ENCODE assay signal across 20 cellular contexts in genomic region chr22:17953147-17953546, GRCh38.
DNase-seq lines count a peak whose midpoint lies in the region; ATAC-seq, FAIRE-seq and TF ChIP-seq lines count a peak whose summit lies in the region.
"Had no signal": no experiment of that assay in that cellular context is flagged by ENCODE, and none has a peak within 500 bp of the region (broad histone marks: within the 10 kb centered on the region; RNA-seq: fewer than 3 reads in every experiment).

No MANE protein-coding gene starts in this region.

- no peak overlapping the region for H4K5ac ChIP-seq in H1 (ENCODE audit: insufficient read length, low read depth, low read length)

- H3K36me3 Mint-ChIP-seq in Caco-2 (ENCODE audit: insufficient read depth, unreplicated experiment): peaks cover 7% of the 10 kb centered on the region

- H2BK20ac ChIP-seq in H1 (ENCODE audit: low read length): no peak overlapping the region

- peaks cover 30% of the 10 kb centered on the region for H3K4me1 Mint-ChIP-seq in Caco-2 (ENCODE audit: low read depth, unreplicated experiment)

- no peak overlapping the region for H3K4ac ChIP-seq in H1 (replicated peaks; ENCODE audit: insufficient read length, low read depth, low read length)

- no peaks in the 10 kb centered on the region for H3K23me2 ChIP-seq in H1 (ENCODE audit: low read depth, low read length)

- DNase-seq in H1 (ENCODE audit: low read depth in 1 of 2, low spot score in 2 of 2) (no peak), right lobe of liver (no peak), sciatic nerve (ENCODE audit: low spot score) (peak; percentile 30), Caco-2 (no peak), NCI-H510A (lab: John Stamatoyannopoulos, UW) (no peak), NCI-H526 (lab: John Stamatoyannopoulos, UW) (no peak)
- DNase-seq: BE2C, COR-L47, GF-D8, HCEC 1CT, MM.1S, NCI-H1092 treated with DMSO at 0.1 percent for 48 hours, NCI-H2081 treated with DMSO at 0.1 percent for 48 hours, NCI-H510A treated with DMSO at 0.1 percent for 48 hours, RPMI8226, SIG-M5 had no signal

- 76% methylated on average over 4 of the region's 4 CpGs; no CpG with 5 or more reads in 1 of the 2 experiments for WGBS in H1 (ENCODE audit: extremely low coverage in 1 of 2, insufficient coverage in 1 of 2, insufficient read length in 1 of 2, insufficient replicate concordance in 2 of 2, low coverage in 1 of 2, low lambda C conversion rate in 2 of 2, missing lambda C conversion rate in 1 of 2), 2 experiments
- WGBS in right lobe of liver (ENCODE audit: insufficient coverage, low coverage, low lambda C conversion rate, missing lambda C conversion rate): 39% methylated on average over 3 of the region's 4 CpGs

- H3K9me3 ChIP-seq in H1 (ENCODE audit: insufficient read depth in 2 of 2, low read depth in 1 of 2, low read length in 1 of 2) (no peaks in the 10 kb centered on the region), right lobe of liver (no peaks in the 10 kb centered on the region), Caco-2 (no peaks in the 10 kb centered on the region)
- H3K9me3 ChIP-seq: BE2C had no signal

- intact Hi-C loops in right lobe of liver (cut with DNase I) (no loop called here), sciatic nerve (cut with DNase I) (no loop called here), Caco-2 (cut with micrococcal nuclease; ENCODE audit: unreplicated experiment) (no loop called here)

- TF ChIP-seq RAD21 in H1 (IDR thresholded peaks at IDR 0.05 in 1 of 2, conservative IDR thresholded peaks at IDR 0.05 in 1 of 2; ENCODE audit: low read depth in 2 of 2, low read length in 2 of 2): no peak

- POLR2A ChIA-PET in H1 (lab: Charles Lee; ENCODE audit: partially characterized antibody) (no interaction called here), Caco-2 (lab: Charles Lee) (no interaction called here)

- no peak overlapping the region for H2BK15ac ChIP-seq in H1 (ENCODE audit: low read length)

- H3K79me2 ChIP-seq in H1 (ENCODE audit: control insufficient read depth in 1 of 2, insufficient read depth in 2 of 2, low read length in 2 of 2): peaks cover 3 to 47% of the 10 kb centered on the region in 2 experiments; a peak in 2 of 4 replicates

- no peak overlapping the region for H2AFZ ChIP-seq in H1 (ENCODE audit: low read length)

- no peak overlapping the region for H4K91ac ChIP-seq in H1 (replicated peaks; ENCODE audit: insufficient read length, low read length)

- H2BK5ac ChIP-seq in H1 (ENCODE audit: low read depth, low read length): no peak overlapping the region

- no peak overlapping the region for H3K27ac Mint-ChIP-seq in Caco-2 (ENCODE audit: unreplicated experiment)

- TF ChIP-seq CTCF in 22Rv1 (IDR thresholded peaks at IDR 0.05) (no peak), H1 (IDR thresholded peaks at IDR 0.05; ENCODE audit: control extremely low read depth in 1 of 3, insufficient read depth in 1 of 3, low read depth in 1 of 3, low read length in 3 of 3) (no peak), right lobe of liver (IDR thresholded peaks at IDR 0.05) (no peak), Caco-2 (IDR thresholded peaks at IDR 0.05; ENCODE audit: insufficient read depth in 1 of 2, low read depth in 1 of 2, low read length in 1 of 2, severe bottlenecking in 1 of 2, unreplicated experiment in 1 of 2) (no peak)

- no peak overlapping the region for H3K4me3 Mint-ChIP-seq in Caco-2 (ENCODE audit: unreplicated experiment)
- H3K4me3 Mint-ChIP-seq: CD4-positive, CD25-positive, alpha-beta regulatory T cell had no signal

- no peaks in the 10 kb centered on the region for H3K27me3 ChIP-seq in H1 (replicated peaks in 1 of 4; ENCODE audit: control insufficient read depth in 3 of 4, extremely low read depth in 1 of 4, insufficient read depth in 3 of 4, low read length in 3 of 4)
- H3K27me3 ChIP-seq in right lobe of liver: no peaks in the 10 kb centered on the region
- H3K27me3 ChIP-seq in Caco-2 (replicated peaks; ENCODE audit: control insufficient read depth, insufficient read depth, low read length): no peaks in the 10 kb centered on the region
- H3K27me3 ChIP-seq: BE2C had no signal

- no peaks in the 10 kb centered on the region for H3K9me3 Mint-ChIP-seq in Caco-2 (ENCODE audit: unreplicated experiment)
- H3K9me3 Mint-ChIP-seq: CD4-positive, CD25-positive, alpha-beta regulatory T cell had no signal

- H4K8ac ChIP-seq in H1 (ENCODE audit: extremely low read depth, insufficient read depth, low read length): no peak overlapping the region

- CTCF ChIA-PET in H1 (lab: Charles Lee; ENCODE audit: partially characterized antibody): no interaction called here
- CTCF ChIA-PET in Caco-2 (lab: Charles Lee): no interaction called here

- H3K27me3 Mint-ChIP-seq in Caco-2 (ENCODE audit: insufficient read depth, unreplicated experiment): no peaks in the 10 kb centered on the region
- H3K27me3 Mint-ChIP-seq: CD4-positive, CD25-positive, alpha-beta regulatory T cell had no signal

- no peak overlapping the region for H3K4me2 ChIP-seq in H1 (ENCODE audit: insufficient read depth in 1 of 2, low read depth in 2 of 2, low read length in 2 of 2)

- ATAC-seq in right lobe of liver (peak in 3 of 4 donors; percentile 13 to 51 (median 20)), sciatic nerve (no peak), GM18517 (IDR thresholded peaks at IDR 0.05; ENCODE audit: unreplicated experiment) (no peak)
- ATAC-seq: PC-3 had no signal

- H3K14ac ChIP-seq in H1 (ENCODE audit: insufficient read length): no peak overlapping the region

- peaks cover 20% of the 10 kb centered on the region for H3K79me1 ChIP-seq in H1 (ENCODE audit: low read depth, low read length)

- H3K18ac ChIP-seq in H1 (ENCODE audit: extremely low read depth, low read length): no peak overlapping the region

- H3K4me3 ChIP-seq in H1 (ENCODE audit: extremely low read depth in 1 of 4, insufficient read depth in 2 of 4, low read depth in 3 of 4, low read length in 4 of 4) (no peak overlapping the region), right lobe of liver (no peak overlapping the region), Caco-2 (ENCODE audit: low read depth, low read length) (no peak overlapping the region)

- H3K56ac ChIP-seq in H1 (replicated peaks; ENCODE audit: insufficient read length, low read depth, low read length): no peak overlapping the region

- H2AK5ac ChIP-seq in H1 (ENCODE audit: low read depth, low read length): peak overlapping the region; percentile 72; the same call in 1 of the 2 replicates

- H3K36me3 ChIP-seq in H1 (ENCODE audit: control insufficient read depth in 2 of 4, insufficient read depth in 4 of 4, low read length in 3 of 4) (no peaks in the 10 kb centered on the region), right lobe of liver (no peaks in the 10 kb centered on the region), Caco-2 (ENCODE audit: control insufficient read depth, insufficient read depth, low read length) (no peaks in the 10 kb centered on the region)
- H3K36me3 ChIP-seq: BE2C had no signal

- no peak for TF ChIP-seq EP300 in H1 (IDR thresholded peaks at IDR 0.05; ENCODE audit: borderline replicate concordance in 1 of 2, low read depth in 2 of 2, low read length in 2 of 2)

- H3K4me1 ChIP-seq in H1 (replicated peaks in 1 of 4; ENCODE audit: control insufficient read depth in 3 of 4, insufficient read depth in 4 of 4, low read length in 3 of 4): peaks cover 0 to 4% (median 0%) of the 10 kb centered on the region in 4 experiments; a peak in 3 of 7 replicates
- H3K4me1 ChIP-seq in right lobe of liver: peaks cover 0 to 45% (median 18%) of the 10 kb centered on the region in 4 donors
- peaks cover 15% of the 10 kb centered on the region for H3K4me1 ChIP-seq in Caco-2
- H3K4me1 ChIP-seq: BE2C had no signal

- H3K27ac ChIP-seq in 22Rv1: peak overlapping the region; percentile 55
- no peak overlapping the region for H3K27ac ChIP-seq in H1 (ENCODE audit: low read depth, low read length)
- peak overlapping the region in 2 of 3 donors; percentile 82 to 85 for H3K27ac ChIP-seq in right lobe of liver

- TF ChIP-seq POLR2A in H1 (IDR thresholded peaks at IDR 0.05; ENCODE audit: control extremely low read depth in 1 of 2, low read depth in 2 of 2, low read length in 2 of 2): no peak
- TF ChIP-seq POLR2A in right lobe of liver (IDR thresholded peaks at IDR 0.05): no peak

- H2BK120ac ChIP-seq in H1 (replicated peaks; ENCODE audit: low read depth, low read length): no peak overlapping the region

- no peak for FAIRE-seq in H1 (lab: Jason Lieb, UNC)

- peaks cover 0 to 17% of the 10 kb centered on the region in 2 experiments for H4K20me1 ChIP-seq in H1 (replicated peaks in 1 of 2; ENCODE audit: control insufficient read depth in 1 of 2, insufficient read depth in 2 of 2, low read length in 2 of 2)

- no peak overlapping the region for H2BK12ac ChIP-seq in H1 (ENCODE audit: low read depth, low read length)

- no peak overlapping the region for H3K23ac ChIP-seq in H1 (ENCODE audit: insufficient read length)

- no TSS peak for BruUV-seq in Caco-2 (replicated peaks; lab: Mats Ljungman, UMichigan)

- no peak overlapping the region for H3K9ac ChIP-seq in H1 (replicated peaks in 1 of 4; ENCODE audit: extremely low read depth in 1 of 4, low read depth in 3 of 4, low read length in 3 of 4)

TF ChIP-seq in H1, 55 proteins besides CTCF, POLR2A, EP300 and RAD21 (continues in another document):
- TF ChIP-seq SIN3A (conservative IDR thresholded peaks at IDR 0.05 in 1 of 2, IDR thresholded peaks at IDR 0.05 in 1 of 2; ENCODE audit: low read depth in 1 of 2, low read length in 2 of 2) (no peak), USF2 (IDR thresholded peaks at IDR 0.05; ENCODE audit: low read length) (no peak), CEBPB (IDR thresholded peaks at IDR 0.05; ENCODE audit: low read depth, low read length) (no peak), KDM1A (IDR thresholded peaks at IDR 0.05; ENCODE audit: borderline replicate concordance, low read length) (no peak), SP4 (IDR thresholded peaks at IDR 0.05; ENCODE audit: low read length) (no peak), SIRT6 (IDR thresholded peaks at IDR 0.05; ENCODE audit: low read length) (no peak), RBBP5 (IDR thresholded peaks at IDR 0.05; ENCODE audit: borderline replicate concordance, low read depth, low read length) (no peak), E2F6 (IDR thresholded peaks at IDR 0.05) (no peak), BRCA1 (IDR thresholded peaks at IDR 0.05; ENCODE audit: low read depth, low read length) (no peak), HDAC2 (IDR thresholded peaks at IDR 0.05; ENCODE audit: borderline replicate concordance in 1 of 2, low read depth in 2 of 2, low read length in 2 of 2) (no peak)

Comparison
In these comparisons a context has a peak if more than half of its experiments do, and no peak if none do; other contexts are left out.
1. ATAC-seq: peak in right lobe of liver (3 of 4); none in sciatic nerve (single experiment) and GM18517 (single experiment).